ENCODE assay signal across 24 cellular contexts in genomic region chr10:96598841-96599240, GRCh38. TPM values are rescaled to one million over a fixed set of nuclear protein-coding genes. Genes with fewer than 3 reads are reported as not detected.
DNase-seq lines count a peak whose midpoint lies in the region; ATAC-seq, FAIRE-seq and TF ChIP-seq lines count a peak whose summit lies in the region.
"Had no signal": no experiment of that assay in that cellular context is flagged by ENCODE, and none has a peak within 500 bp of the region (broad histone marks: within the 10 kb centered on the region; RNA-seq: fewer than 3 reads in every experiment).

No MANE protein-coding gene starts in this region.

- H3K4me3 Mint-ChIP-seq in activated CD8-positive, alpha-beta T cell treated with anti-CD3 and anti-CD28 coated beads for 36 hours = no peak overlapping the region
- H3K4me3 Mint-ChIP-seq: CD4-positive, CD25-positive, alpha-beta regulatory T cell; CD8-positive, alpha-beta T cell had no signal

- intact Hi-C loops in left ventricle myocardium superior (cut with micrococcal nuclease) = no loop called here
- intact Hi-C loops in right cardiac atrium (cut with DNase I) = no loop called here
- intact Hi-C loops in left colon (cut with DNase I, micrococcal nuclease) = no loop called here
- intact Hi-C loops in activated CD8-positive, alpha-beta T cell treated with anti-CD3 and anti-CD28 coated beads for 36 hours (cut with micrococcal nuclease) = no loop called here

- H3K27me3 ChIP-seq in right cardiac atrium (ENCODE audit: control insufficient read depth, insufficient read depth) (no peaks in the 10 kb centered on the region), small intestine (ENCODE audit: control insufficient read depth in 2 of 2, insufficient read depth in 2 of 2, low read length in 2 of 2) (no peaks in the 10 kb centered on the region)

- H3K27ac ChIP-seq in right cardiac atrium (ENCODE audit: low read length) (no peak overlapping the region), small intestine (ENCODE audit: low read depth in 1 of 2, low read length in 1 of 2) (no peak overlapping the region)
- H3K27ac ChIP-seq: A549, C4-2B, GM23248 had no signal

- POLR2A ChIA-PET in activated CD8-positive, alpha-beta T cell treated with anti-CD3 and anti-CD28 coated beads for 36 hours (lab: Charles Lee) = interaction anchor here (0.5 kb wide), 1 partner anchor 15 kb away, joined by 4 read pairs; no protein-coding TSS in a partner anchor

- H3K27me3 Mint-ChIP-seq in activated CD8-positive, alpha-beta T cell treated with anti-CD3 and anti-CD28 coated beads for 36 hours = no peaks in the 10 kb centered on the region

- ATAC-seq in left ventricle myocardium superior = peak; percentile 57
- no peak for ATAC-seq in right cardiac atrium
- ATAC-seq in left colon = peak; percentile 68
- no peak for ATAC-seq in HG03139 (IDR thresholded peaks at IDR 0.05; ENCODE audit: unreplicated experiment)
- no peak for ATAC-seq in activated CD8-positive, alpha-beta T cell treated with anti-CD3 and anti-CD28 coated beads for 36 hours
- ATAC-seq: A549; CD8-positive, alpha-beta T cell; HCT116 had no signal

- H3K4me1 ChIP-seq in right cardiac atrium (ENCODE audit: control insufficient read depth, insufficient read depth, low read length) (no peaks in the 10 kb centered on the region), small intestine (ENCODE audit: control insufficient read depth in 2 of 2, insufficient read depth in 1 of 2, low read depth in 1 of 2, low read length in 1 of 2) (peaks cover 0 to 6% of the 10 kb centered on the region in 2 donors)
- H3K4me1 ChIP-seq: A549 had no signal

- 67% methylated on average over 4 of the region's 4 CpGs for WGBS in right cardiac atrium
- 36 to 65% (median 50%) methylated on average over 4 of the region's 4 CpGs for WGBS in small intestine, 3 donors

- H3K27ac Mint-ChIP-seq in activated CD8-positive, alpha-beta T cell treated with anti-CD3 and anti-CD28 coated beads for 36 hours = no peak overlapping the region
- H3K27ac Mint-ChIP-seq: CD4-positive, CD25-positive, alpha-beta regulatory T cell; CD8-positive, alpha-beta T cell had no signal

- CTCF ChIA-PET in activated CD8-positive, alpha-beta T cell treated with anti-CD3 and anti-CD28 coated beads for 36 hours (lab: Charles Lee) = no interaction called here

- no peak for TF ChIP-seq CTCF in activated CD8-positive, alpha-beta T cell treated with anti-CD3 and anti-CD28 coated beads for 36 hours (IDR thresholded peaks at IDR 0.05)

- no peaks in the 10 kb centered on the region for H3K4me1 Mint-ChIP-seq in activated CD8-positive, alpha-beta T cell treated with anti-CD3 and anti-CD28 coated beads for 36 hours (ENCODE audit: low read depth)
- H3K4me1 Mint-ChIP-seq: CD4-positive, CD25-positive, alpha-beta regulatory T cell had no signal

- H3K36me3 Mint-ChIP-seq in activated CD8-positive, alpha-beta T cell treated with anti-CD3 and anti-CD28 coated beads for 36 hours (ENCODE audit: low read depth) = peaks cover 3% of the 10 kb centered on the region
- H3K36me3 Mint-ChIP-seq: CD8-positive, alpha-beta T cell had no signal

- H3K9me3 Mint-ChIP-seq in activated CD8-positive, alpha-beta T cell treated with anti-CD3 and anti-CD28 coated beads for 36 hours = no peaks in the 10 kb centered on the region
- H3K9me3 Mint-ChIP-seq: CD8-positive, alpha-beta T cell had no signal

- H3K4me3 ChIP-seq in right cardiac atrium (ENCODE audit: low read length) (no peak overlapping the region), small intestine (ENCODE audit: low read depth in 1 of 2, low read length in 2 of 2) (no peak overlapping the region)
- H3K4me3 ChIP-seq: A549, GM23248 had no signal

- DNase-seq in left ventricle myocardium superior = no peak
- no peak for DNase-seq in right cardiac atrium
- peak in 1 of 2 donors; percentile 30 for DNase-seq in left colon
- DNase-seq in myocyte (ENCODE audit: low read depth) = peak; percentile 65
- DNase-seq in small intestine = peak; percentile 58
- DNase-seq in activated CD8-positive, alpha-beta T cell treated with anti-CD3 and anti-CD28 coated beads for 36 hours = no peak
- DNase-seq in NCI-H2196 (lab: John Stamatoyannopoulos, UW; ENCODE audit: unreplicated experiment) = no peak
- DNase-seq: 8988T; ACHN; AML-193; Caco-2; CD4-positive, CD25-positive, alpha-beta regulatory T cell; CD8-positive, alpha-beta T cell; DMS153; DND-41; GM23248; H7 had no signal

- H3K9me3 ChIP-seq in right cardiac atrium (ENCODE audit: control insufficient read depth, low read length) (no peaks in the 10 kb centered on the region), small intestine (ENCODE audit: control insufficient read depth, low read depth) (no peaks in the 10 kb centered on the region)
- H3K9me3 ChIP-seq: Caco-2 had no signal

- peaks cover 2% of the 10 kb centered on the region in 2 donors for H3K36me3 ChIP-seq in small intestine (ENCODE audit: control insufficient read depth in 2 of 2, insufficient read depth in 2 of 2, low read length in 2 of 2)

- FAIRE-seq in small intestine (lab: Jason Lieb, UNC) = no peak
- FAIRE-seq: A549, G401.6, GM12892, H1 had no signal

RNA-seq across cellular contexts. Expression of gene TM9SF3, which starts 12.0 kb away (rescaled TPM):
- total RNA-seq in left ventricle myocardium superior = 75.4 TPM
- total RNA-seq in right cardiac atrium = 10 to 100 TPM; 69.6 to 93.4 (median 87.4) TPM
- 24.4 TPM for polyA plus RNA-seq in right cardiac atrium
- total RNA-seq in left colon = 100 to 1,000 TPM; 259 to 271 TPM
- 96.6 and 109 TPM in 2 replicates for total RNA-seq in myocyte
- polyA plus RNA-seq in myocyte (2012) = 61.6 TPM
- polyA plus RNA-seq in small intestine = 10 to 100 TPM; 30.3 to 91.1 (median 34.0) TPM
- 10 to 100 TPM; 66.4 to 71.1 TPM for total RNA-seq in activated CD8-positive, alpha-beta T cell treated with anti-CD3 and anti-CD28 coated beads for 36 hours

Comparison
In these comparisons a context has a peak if more than half of its experiments do, and no peak if none do; other contexts are left out.
1. ATAC-seq: peak in left ventricle myocardium superior (single experiment) and left colon (single experiment); none in right cardiac atrium (0 of 2), HG03139 (single experiment) and activated CD8-positive, alpha-beta T cell treated with anti-CD3 and anti-CD28 coated beads for 36 hours (single experiment).
2. DNase-seq: peak in myocyte (single experiment) and small intestine (single experiment); none in left ventricle myocardium superior (single experiment), right cardiac atrium (0 of 3), activated CD8-positive, alpha-beta T cell treated with anti-CD3 and anti-CD28 coated beads for 36 hours (single experiment) and NCI-H2196 (single experiment).